Comparison of ENCODE assay signal across 8 cellular contexts in the genomic region with DNA sequence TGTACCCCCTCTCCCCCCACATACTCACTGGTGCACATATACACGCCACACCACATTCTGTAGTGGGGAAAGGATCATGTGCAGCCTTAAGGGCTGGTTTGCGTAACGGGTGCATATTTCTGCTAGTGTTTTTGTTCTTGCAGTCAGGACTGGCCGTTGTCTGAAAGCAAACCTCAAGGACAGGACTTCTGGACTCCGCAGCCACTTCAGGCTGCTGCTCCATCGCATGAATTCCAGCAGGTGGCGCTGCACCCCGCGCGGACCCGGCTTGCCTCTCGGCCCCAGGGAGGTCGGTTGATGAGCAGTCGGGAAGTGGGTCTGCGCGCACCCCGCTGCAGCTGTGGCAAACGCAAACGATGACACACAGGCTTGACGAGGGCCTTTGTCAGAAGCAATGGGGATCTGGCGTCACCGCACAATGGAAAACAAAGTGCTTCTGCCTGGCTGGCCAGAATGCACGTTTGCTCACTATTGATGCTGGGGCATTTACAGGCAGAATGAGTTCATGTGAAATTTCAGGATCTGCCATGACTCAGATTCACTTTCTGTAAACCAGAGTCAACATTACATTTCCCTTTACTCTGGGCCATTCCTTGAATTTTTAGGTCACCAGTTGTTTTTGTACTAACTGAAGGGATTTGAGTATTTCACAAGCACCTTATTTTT. TPM values are rescaled to one million over a fixed set of nuclear protein-coding genes. Genes with fewer than 3 reads are reported as not detected.
DNase-seq lines count a peak whose midpoint lies in the region; ATAC-seq and TF ChIP-seq lines count a peak whose summit lies in the region.

No MANE protein-coding gene starts in this region.

- TF ChIP-seq CTCF in choroid plexus epithelial cell (conservative IDR thresholded peaks at IDR 0.05; ENCODE audit: low read depth, low read length) = peak; percentile 100

- H3K4me3 ChIP-seq in choroid plexus epithelial cell (ENCODE audit: low read depth, low read length) = peak overlapping the region; percentile 42

- peak; percentile 88 to 89 for DNase-seq in AML-193 (lab: John Stamatoyannopoulos, UW)
- peak; percentile 100 for DNase-seq in NCI-H460 (ENCODE audit: extremely low read depth, low read depth)
- DNase-seq in activated CD4-positive, alpha-beta T cell treated with anti-CD3 and anti-CD28 coated beads for 4 hours = peak; percentile 91 to 92
- DNase-seq in choroid plexus epithelial cell (ENCODE audit: low read depth) = peak; percentile 99
- peak; percentile 98 for DNase-seq in kidney tubule cell (ENCODE audit: low spot score)
- peak; percentile 81 to 92 (median 90) for DNase-seq in stimulated activated CD4-positive, alpha-beta T cell treated with anti-CD3 and anti-CD28 coated beads, Interleukin-1b, Interleukin-23, amount 100 ng/mL, for 24 hours (ENCODE audit: low read depth in 4 of 4, low spot score in 1 of 4)

- ATAC-seq in GM19043 (IDR thresholded peaks at IDR 0.05; ENCODE audit: low read depth, unreplicated experiment) (peak; percentile 91), HG03354 (IDR thresholded peaks at IDR 0.05; ENCODE audit: poor library complexity, severe bottlenecking, unreplicated experiment) (peak; percentile 93)

RNA-seq across cellular contexts. Expression of gene GLRX, which starts 36.3 kb away (rescaled TPM):
- total RNA-seq in NCI-H460 (2014; rRNA removed; shearing (Covaris generic)) = 352 and 470 TPM in 2 replicates
- 176 and 194 TPM in 2 replicates for polyA plus RNA-seq in NCI-H460 (2014; cell fraction: nucleus; rRNA removed)

Comparison
In these comparisons a context has a peak if more than half of its experiments do, and no peak if none do; other contexts are left out.
1. Peak in every context shown above with its lines: DNase-seq, ATAC-seq and H3K4me3 ChIP-seq.